In the genomic region with DNA sequence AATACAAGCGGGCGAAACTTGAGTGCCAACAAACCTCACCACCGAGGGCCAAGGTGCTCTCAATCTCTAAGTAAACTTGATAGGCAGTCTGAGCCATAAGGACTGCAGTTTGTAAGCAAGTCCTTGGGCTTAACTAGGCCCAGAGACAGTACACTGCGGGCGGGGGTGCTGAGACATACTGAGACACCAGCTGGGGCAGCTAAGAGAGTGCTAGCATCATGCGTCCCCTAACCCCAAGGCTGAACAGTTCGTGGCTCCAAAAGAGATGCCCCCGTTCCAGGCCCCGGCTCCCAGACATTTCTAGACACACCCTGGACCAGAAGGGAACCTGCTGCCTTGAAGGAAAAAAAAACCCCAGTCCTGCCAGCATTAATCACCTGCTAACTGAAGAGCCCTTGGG, we compare ENCODE assay signal across 32 cellular contexts.
"Had no signal": no experiment of that assay in that cellular context is flagged by ENCODE, and none has a peak within 500 bp of the region (broad histone marks: within the 10 kb centered on the region; RNA-seq: fewer than 3 reads in every experiment).

No MANE protein-coding gene starts in this region.

- H3K9me3 ChIP-seq: adrenal gland, body of pancreas had no signal

- H3K27me3 ChIP-seq: body of pancreas, brain microvascular endothelial cell, breast epithelium had no signal

- H3K27ac ChIP-seq: adrenal gland, body of pancreas, brain microvascular endothelial cell, breast epithelium, VCaP had no signal

- H3K4me1 ChIP-seq: adrenal gland, body of pancreas, breast epithelium had no signal

- H3K4me3 ChIP-seq: adrenal gland, body of pancreas, breast epithelium had no signal

- ATAC-seq: activated CD8-positive, alpha-beta T cell treated with anti-CD3 and anti-CD28 coated beads for 36 hours; activated naive CD4-positive, alpha-beta T cell treated with anti-CD3 and anti-CD28 coated beads, Interleukin-2, amount 50 U/mL, for 72 hours; activated T-cell treated with anti-CD3 and anti-CD28 coated beads, Interleukin-2, amount 50 U/mL, for 4 hours; activated T-cell treated with anti-CD3 and anti-CD28 coated beads, Interleukin-2, amount 50 U/mL, for 72 hours; activated T-helper 17 cell treated with anti-CD3 and anti-CD28 coated beads, Interleukin-2, amount 50 U/mL, for 72 hours; body of pancreas had no signal

- H3K36me3 ChIP-seq: adrenal gland, brain microvascular endothelial cell, breast epithelium had no signal

- DNase-seq: activated B cell treated with CpG ODN at 0.5 μM for 24 hours; activated CD4-positive, alpha-beta memory T cell treated with anti-CD3 and anti-CD28 coated beads for 36 hours; activated CD4-positive, alpha-beta T cell treated with anti-CD3 and anti-CD28 coated beads for 4 hours; activated CD4-positive, alpha-beta T cell treated with anti-CD3 and anti-CD28 coated beads, Interleukin-2, amount 10 ng/mL, durations not matched to agents 24 days and 14 days; activated CD4-positive, alpha-beta T cell treated with anti-CD3 and anti-CD28 coated beads, Interleukin-2, amount 50 U/mL, for 1 hour; activated CD4-positive, alpha-beta T cell treated with anti-CD3 and anti-CD28 coated beads, Interleukin-2, amount 50 U/mL, for 4 hours; activated CD4-positive, CD25-positive, alpha-beta regulatory T cell treated with anti-CD3 and anti-CD28 coated beads, Interleukin-2, amount 50 U/mL, for 72 hours; activated CD8-positive, alpha-beta memory T cell treated with anti-CD3 and anti-CD28 coated beads, Interleukin-2, amount 50 U/mL, for 4 hours; activated CD8-positive, alpha-beta T cell treated with anti-CD3 and anti-CD28 coated beads for 36 hours; activated effector memory CD4-positive, alpha-beta T cell treated with anti-CD3 and anti-CD28 coated beads, Interleukin-2, amount 50 U/mL, for 16 hours; activated naive CD4-positive, alpha-beta T cell; activated naive CD4-positive, alpha-beta T cell treated with anti-CD3 and anti-CD28 coated beads for 36 hours; activated naive CD4-positive, alpha-beta T cell treated with anti-CD3 and anti-CD28 coated beads, Interleukin-2, amount 50 U/mL, for 16 hours; activated naive CD8-positive, alpha-beta T cell treated with anti-CD3 and anti-CD28 coated beads for 36 hours; activated T-cell treated with anti-CD3 and anti-CD28 coated beads for 4 hours; activated T-cell treated with anti-CD3 and anti-CD28 coated beads, Interleukin-2, amount 50 U/mL, for 1 hour; activated T-cell treated with anti-CD3 and anti-CD28 coated beads, Interleukin-2, amount 50 U/mL, for 4 hours; activated T-cell treated with anti-CD3 and anti-CD28 coated beads, Interleukin-2, amount 50 U/mL, for 72 hours; adrenal gland; amniotic stem cell; aorta; body of pancreas; brain microvascular endothelial cell; central memory CD4-positive, alpha-beta T cell; SW 1271; T-helper 1 cell; T-helper 2 cell; T-helper 9 cell had no signal
